8 cellular contexts compared by ENCODE assay signal in genomic region chr13:77026255-77026782, GRCh38. TPM values are rescaled to one million over a fixed set of nuclear protein-coding genes. Genes with fewer than 3 reads are reported as not detected.
DNase-seq lines count a peak whose midpoint lies in the region; ATAC-seq and TF ChIP-seq lines count a peak whose summit lies in the region.

No MANE protein-coding gene starts in this region.

- H3K27me3 ChIP-seq in colonic mucosa (no peaks in the 10 kb centered on the region), left lung (no peaks in the 10 kb centered on the region)

- peak; percentile 25 to 65 for DNase-seq in SHP77 (lab: John Stamatoyannopoulos, UW)
- DNase-seq in SHP77 treated with DMSO at 0.1 percent for 48 hours (lab: John Stamatoyannopoulos, UW): no peak
- DNase-seq in NCI-H2227 (lab: John Stamatoyannopoulos, UW; ENCODE audit: unreplicated experiment): peak; percentile 66
- DNase-seq in activated CD4-positive, alpha-beta T cell treated with anti-CD3 and anti-CD28 coated beads for 4 hours: peak; percentile 69 to 72
- peak; percentile 93 for DNase-seq in colonic mucosa
- DNase-seq in left lung: peak; percentile 88 to 96
- DNase-seq in stimulated activated CD4-positive, alpha-beta T cell treated with anti-CD3 and anti-CD28 coated beads, Interleukin-4, amount 100 ng/mL, for 1 hour: peak; percentile 71

- H3K9ac ChIP-seq in colonic mucosa (ENCODE audit: low read depth in 2 of 2, low read length in 2 of 2): peak overlapping the region; percentile 88 to 98

- intact Hi-C loops in colonic mucosa (cut with DNase I): loop anchor here (5.0 kb wide), 1 partner anchor 34 kb away; the partner anchor contains the start of gene CLN5
- intact Hi-C loops in left lung (cut with DNase I): no loop called here

- peak overlapping the region; percentile 100 for H3K27ac ChIP-seq in colonic mucosa
- H3K27ac ChIP-seq in left lung: peak overlapping the region; percentile 99

- ATAC-seq in HG03025 (IDR thresholded peaks at IDR 0.05; ENCODE audit: low FRiP score, unreplicated experiment): peak; percentile 46
- ATAC-seq in left lung: peak; percentile 81

- TF ChIP-seq CTCF in colonic mucosa (IDR thresholded peaks at IDR 0.05): no peak
- no peak for TF ChIP-seq CTCF in left lung (IDR thresholded peaks at IDR 0.05)

- peak overlapping the region; percentile 86 for H3K4me3 ChIP-seq in colonic mucosa
- H3K4me3 ChIP-seq in left lung: peak overlapping the region; percentile 91 to 93

- H3K4me1 ChIP-seq in colonic mucosa: peaks cover 13% of the 10 kb centered on the region
- H3K4me1 ChIP-seq in left lung: peaks cover 33 to 64% of the 10 kb centered on the region in 2 donors

- H3K9me3 ChIP-seq in colonic mucosa (no peaks in the 10 kb centered on the region), left lung (no peaks in the 10 kb centered on the region)

- H3K36me3 ChIP-seq in colonic mucosa (no peaks in the 10 kb centered on the region), left lung (no peaks in the 10 kb centered on the region)

RNA-seq across cellular contexts. Expression of gene FBXL3, which starts 0.6 kb away (rescaled TPM):
- total RNA-seq in colonic mucosa: 10 to 100 TPM; 27.9 to 52.9 TPM
- total RNA-seq in left lung: 10 to 100 TPM; 38.8 to 46.1 TPM

RNA-seq across cellular contexts. Expression of gene CLN5, which starts 34.4 kb away (rescaled TPM):
- total RNA-seq in colonic mucosa: 10 to 100 TPM; 21.8 to 26.5 TPM
- 10 to 100 TPM; 34.7 to 43.4 TPM for total RNA-seq in left lung
